Comparison of ENCODE assay signal across 8 cellular contexts in genomic region chr16:2459647-2460390, GRCh38. TPM values are rescaled to one million over a fixed set of nuclear protein-coding genes. Genes with fewer than 3 reads are reported as not detected.
DNase-seq lines count a peak whose midpoint lies in the region; ATAC-seq lines count a peak whose summit lies in the region.

A gene with protein sequence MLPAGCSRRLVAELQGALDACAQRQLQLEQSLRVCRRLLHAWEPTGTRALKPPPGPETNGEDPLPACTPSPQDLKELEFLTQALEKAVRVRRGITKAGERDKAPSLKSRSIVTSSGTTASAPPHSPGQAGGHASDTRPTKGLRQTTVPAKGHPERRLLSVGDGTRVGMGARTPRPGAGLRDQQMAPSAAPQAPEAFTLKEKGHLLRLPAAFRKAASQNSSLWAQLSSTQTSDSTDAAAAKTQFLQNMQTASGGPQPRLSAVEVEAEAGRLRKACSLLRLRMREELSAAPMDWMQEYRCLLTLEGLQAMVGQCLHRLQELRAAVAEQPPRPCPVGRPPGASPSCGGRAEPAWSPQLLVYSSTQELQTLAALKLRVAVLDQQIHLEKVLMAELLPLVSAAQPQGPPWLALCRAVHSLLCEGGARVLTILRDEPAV (plus strand): TSS chr16:2460109. CDS start chr16:2460145, 36 bp downstream.

- no peaks in the 10 kb centered on the region for H3K36me3 ChIP-seq in CD8-positive, alpha-beta memory T cell (ENCODE audit: insufficient read depth, low read length)

- no peaks in the 10 kb centered on the region for H3K9me3 Mint-ChIP-seq in CD8-positive, alpha-beta memory T cell
- no peaks in the 10 kb centered on the region for H3K9me3 Mint-ChIP-seq in effector memory CD8-positive, alpha-beta T cell
- no peaks in the 10 kb centered on the region for H3K9me3 Mint-ChIP-seq in memory B cell

- H3K27ac ChIP-seq in CD8-positive, alpha-beta memory T cell (ENCODE audit: low read depth, low read length): peak within 1 kb of the TSS; percentile 61

- peak within 1 kb of the TSS; percentile 83 for H3K4me3 ChIP-seq in CD8-positive, alpha-beta memory T cell (ENCODE audit: low read length)

- H3K27ac Mint-ChIP-seq in CD8-positive, alpha-beta memory T cell: peak within 1 kb of the TSS in 6 of 8 donors; percentile 30 to 90 (median 71)
- H3K27ac Mint-ChIP-seq in effector memory CD8-positive, alpha-beta T cell: peak within 1 kb of the TSS in 1 of 2 donors; percentile 51
- no peak within 1 kb of the TSS for H3K27ac Mint-ChIP-seq in memory B cell

- POLR2A ChIA-PET in CD8-positive, alpha-beta memory T cell (lab: Charles Lee): interaction anchor here (0.6 to 1.1 kb wide), 6 partner anchors 11 to 495 kb away, joined by 3 to 6 read pairs (median 3); partner anchors contain the start of genes GFER, RPS2 and TRAF7

- H3K4me1 Mint-ChIP-seq in CD8-positive, alpha-beta memory T cell: peaks cover 4 to 10% (median 5%) of the 10 kb centered on the region in 3 donors
- peaks cover 5 to 8% of the 10 kb centered on the region in 2 donors for H3K4me1 Mint-ChIP-seq in effector memory CD8-positive, alpha-beta T cell (ENCODE audit: low read depth in 2 of 2)
- H3K4me1 Mint-ChIP-seq in memory B cell: peaks cover 4% of the 10 kb centered on the region

- CTCF ChIA-PET in CD8-positive, alpha-beta memory T cell (lab: Charles Lee): interaction anchor here (1.0 to 1.8 kb wide), 4 partner anchors 15 to 208 kb away, joined by 3 to 7 read pairs (median 4); partner anchors contain the start of genes CCNF, ECI1 and TBC1D24

- no peaks in the 10 kb centered on the region for H3K27me3 Mint-ChIP-seq in CD8-positive, alpha-beta memory T cell
- no peaks in the 10 kb centered on the region for H3K27me3 Mint-ChIP-seq in effector memory CD8-positive, alpha-beta T cell
- peaks cover 2% of the 10 kb centered on the region for H3K27me3 Mint-ChIP-seq in memory B cell

- no peaks in the 10 kb centered on the region for H3K27me3 ChIP-seq in CD8-positive, alpha-beta memory T cell (ENCODE audit: insufficient read depth, low read length, poor library complexity, severe bottlenecking)

- H3K4me1 ChIP-seq in CD8-positive, alpha-beta memory T cell (ENCODE audit: insufficient read depth, low read length): peaks cover 11% of the 10 kb centered on the region

- peak; percentile 94 to 98 (median 97) for DNase-seq in CD8-positive, alpha-beta memory T cell
- DNase-seq in HT-29 (ENCODE audit: low spot score) (peak; percentile 96), memory B cell (ENCODE audit: low spot score in 2 of 2) (peak; percentile 89 to 93)
- peak; percentile 95 for DNase-seq in NK-92 treated with Interleukin-12 subunit alpha and Interleukin-12 subunit beta, amount 100 ng/mL, for 24 hours (lab: John Stamatoyannopoulos, UW)
- DNase-seq in activated CD8-positive, alpha-beta memory T cell treated with anti-CD3 and anti-CD28 coated beads for 1 hour (ENCODE audit: extremely low read depth in 1 of 2, low read depth in 1 of 2): peak; percentile 93 to 97
- peak; percentile 93 to 97 (median 95) for DNase-seq in effector memory CD8-positive, alpha-beta T cell
- peak; percentile 94 for DNase-seq in stimulated activated CD8-positive, alpha-beta memory T cell treated with anti-CD3 and anti-CD28 coated beads, Interleukin-12 subunit alpha, Interleukin-12 subunit beta, amount 100 ng/mL, for 1 hour (ENCODE audit: low read depth)

- peak within 1 kb of the TSS; percentile 81 to 91 (median 83) for H3K4me3 Mint-ChIP-seq in CD8-positive, alpha-beta memory T cell
- H3K4me3 Mint-ChIP-seq in effector memory CD8-positive, alpha-beta T cell: peak within 1 kb of the TSS; percentile 78 to 82
- peak within 1 kb of the TSS; percentile 85 for H3K4me3 Mint-ChIP-seq in memory B cell

- no peaks in the 10 kb centered on the region for H3K9me3 ChIP-seq in CD8-positive, alpha-beta memory T cell (ENCODE audit: low read length)

- H3K36me3 Mint-ChIP-seq in CD8-positive, alpha-beta memory T cell: no peaks in the 10 kb centered on the region
- H3K36me3 Mint-ChIP-seq in effector memory CD8-positive, alpha-beta T cell (ENCODE audit: insufficient read depth): no peaks in the 10 kb centered on the region
- H3K36me3 Mint-ChIP-seq in memory B cell: no peaks in the 10 kb centered on the region

- peak; percentile 84 for ATAC-seq in GM19468 (IDR thresholded peaks at IDR 0.05; ENCODE audit: extremely low read depth, unreplicated experiment)
- peak; percentile 99 for ATAC-seq in effector memory CD8-positive, alpha-beta T cell (replicated peaks)
- ATAC-seq in memory B cell (ENCODE audit: low read depth): peak; percentile 99

RNA-seq across cellular contexts. Expression of the gene that starts here (rescaled TPM):
- 10 to 100 TPM; 32.1 to 34.2 TPM for total RNA-seq in CD8-positive, alpha-beta memory T cell
- polyA plus RNA-seq in CD8-positive, alpha-beta memory T cell: 0.56 TPM
- 53.8 and 58.0 TPM in 2 replicates for total RNA-seq in HT-29 (2014; rRNA removed; shearing (Covaris generic))

Comparison
In these comparisons a context has a peak if more than half of its experiments do, and no peak if none do; other contexts are left out.
1. Peak in every context shown above with its lines: DNase-seq, ATAC-seq, H3K4me3 ChIP-seq and H3K27ac ChIP-seq.